In genomic region chr10:133157662-133158436, GRCh38 we compare ENCODE assay signal across 29 cellular contexts. TPM values are rescaled to one million over a fixed set of nuclear protein-coding genes. Genes with fewer than 3 reads are reported as not detected.
DNase-seq lines count a peak whose midpoint lies in the region; ATAC-seq and TF ChIP-seq lines count a peak whose summit lies in the region.
"Had no signal": no experiment of that assay in that cellular context is flagged by ENCODE, and none has a peak within 500 bp of the region (broad histone marks: within the 10 kb centered on the region; RNA-seq: fewer than 3 reads in every experiment).

No MANE protein-coding gene starts in this region.

- TF ChIP-seq CTCF in coronary artery (IDR thresholded peaks at IDR 0.05), result no peak
- TF ChIP-seq CTCF in neural crest cell (conservative IDR thresholded peaks at IDR 0.05), result no peak
- no peak for TF ChIP-seq CTCF in uterus (IDR thresholded peaks at IDR 0.05)

- peak; percentile 34 for DNase-seq in activated CD8-positive, alpha-beta memory T cell treated with anti-CD3 and anti-CD28 coated beads, Interleukin-2, amount 10 ng/mL, durations not matched to agents 7 days and 5 days
- DNase-seq in activated CD8-positive, alpha-beta memory T cell treated with anti-CD3 and anti-CD28 coated beads, Interleukin-2, amount 50 U/mL, for 4 hours, result no peak
- peak; percentile 68 for DNase-seq in coronary artery (ENCODE audit: low spot score)
- no peak for DNase-seq in neural crest cell (ENCODE audit: low read depth, low spot score)
- DNase-seq in uterus, result peak in 1 of 2 donors; percentile 8
- no peak for DNase-seq in HK-2 (ENCODE audit: unreplicated experiment)
- DNase-seq in RKO (ENCODE audit: low spot score), result no peak
- DNase-seq: 8988T; activated CD4-positive, alpha-beta T cell treated with anti-CD3 and anti-CD28 coated beads for 48 hours; CD4-positive, alpha-beta memory T cell; foreskin keratinocyte; Kasumi-1; mesenchymal stem cell; MV-4-11; NCI-H146; NCI-H446; NCI-H82; pancreas; stimulated activated CD4-positive, alpha-beta T cell treated with anti-CD3 and anti-CD28 coated beads, Interleukin-4, amount 100 ng/mL, for 24 hours; WERI-Rb-1 had no signal

- CTCF ChIA-PET in activated CD8-positive, alpha-beta memory T cell treated with anti-CD3 and anti-CD28 coated beads, Interleukin-2, amount 10 ng/mL, durations not matched to agents 7 days and 5 days (lab: Charles Lee), result no interaction called here

- H3K27ac Mint-ChIP-seq in activated CD8-positive, alpha-beta memory T cell treated with anti-CD3 and anti-CD28 coated beads, Interleukin-2, amount 10 ng/mL, durations not matched to agents 7 days and 5 days, result no peak overlapping the region
- H3K27ac Mint-ChIP-seq in neural crest cell (ENCODE audit: unreplicated experiment), result no peak overlapping the region
- H3K27ac Mint-ChIP-seq: activated naive CD4-positive, alpha-beta T cell treated with anti-CD3 and anti-CD28 coated beads, Interleukin-2, amount 50 U/mL, for 72 hours; CD4-positive, alpha-beta memory T cell; stimulated activated effector memory CD8-positive, alpha-beta T cell treated with anti-CD3 and anti-CD28 coated beads, Interleukin-12 subunit alpha, Interleukin-12 subunit beta, amount 100 ng/mL, for 72 hours had no signal

- no peak overlapping the region for H3K4me3 Mint-ChIP-seq in activated CD8-positive, alpha-beta memory T cell treated with anti-CD3 and anti-CD28 coated beads, Interleukin-2, amount 10 ng/mL, durations not matched to agents 7 days and 5 days
- peak overlapping the region; percentile 78 for H3K4me3 Mint-ChIP-seq in neural crest cell

- no peaks in the 10 kb centered on the region for H3K9me3 Mint-ChIP-seq in activated CD8-positive, alpha-beta memory T cell treated with anti-CD3 and anti-CD28 coated beads, Interleukin-2, amount 10 ng/mL, durations not matched to agents 7 days and 5 days (ENCODE audit: low read depth)
- H3K9me3 Mint-ChIP-seq in neural crest cell, result no peaks in the 10 kb centered on the region
- H3K9me3 Mint-ChIP-seq: activated naive CD4-positive, alpha-beta T cell treated with anti-CD3 and anti-CD28 coated beads, Interleukin-2, amount 50 U/mL, for 72 hours; stimulated activated effector memory CD8-positive, alpha-beta T cell treated with anti-CD3 and anti-CD28 coated beads, Interleukin-12 subunit alpha, Interleukin-12 subunit beta, amount 100 ng/mL, for 72 hours had no signal

- no peaks in the 10 kb centered on the region for H3K4me1 Mint-ChIP-seq in activated CD8-positive, alpha-beta memory T cell treated with anti-CD3 and anti-CD28 coated beads, Interleukin-2, amount 10 ng/mL, durations not matched to agents 7 days and 5 days
- no peaks in the 10 kb centered on the region for H3K4me1 Mint-ChIP-seq in neural crest cell
- H3K4me1 Mint-ChIP-seq: stimulated activated effector memory CD8-positive, alpha-beta T cell treated with anti-CD3 and anti-CD28 coated beads, Interleukin-12 subunit alpha, Interleukin-12 subunit beta, amount 100 ng/mL, for 72 hours had no signal

- H3K4me3 ChIP-seq in coronary artery (no peak overlapping the region), uterus (no peak overlapping the region)
- H3K4me3 ChIP-seq: cardiac muscle cell, esophagus muscularis mucosa, pancreas had no signal

- H3K36me3 Mint-ChIP-seq in activated CD8-positive, alpha-beta memory T cell treated with anti-CD3 and anti-CD28 coated beads, Interleukin-2, amount 10 ng/mL, durations not matched to agents 7 days and 5 days, result no peaks in the 10 kb centered on the region
- no peaks in the 10 kb centered on the region for H3K36me3 Mint-ChIP-seq in neural crest cell (ENCODE audit: low read depth)
- H3K36me3 Mint-ChIP-seq: activated naive CD4-positive, alpha-beta T cell treated with anti-CD3 and anti-CD28 coated beads, Interleukin-2, amount 50 U/mL, for 72 hours; CD4-positive, alpha-beta memory T cell; stimulated activated effector memory CD8-positive, alpha-beta T cell treated with anti-CD3 and anti-CD28 coated beads, Interleukin-12 subunit alpha, Interleukin-12 subunit beta, amount 100 ng/mL, for 72 hours had no signal

- ATAC-seq in activated CD8-positive, alpha-beta memory T cell treated with anti-CD3 and anti-CD28 coated beads, Interleukin-2, amount 10 ng/mL, durations not matched to agents 7 days and 5 days, result no peak
- no peak for ATAC-seq in GM21529 (IDR thresholded peaks at IDR 0.05; ENCODE audit: unreplicated experiment)
- ATAC-seq: activated naive CD4-positive, alpha-beta T cell treated with anti-CD3 and anti-CD28 coated beads, Interleukin-2, amount 50 U/mL, for 72 hours; right cardiac atrium; Right ventricle myocardium inferior; stimulated activated effector memory CD8-positive, alpha-beta T cell treated with anti-CD3 and anti-CD28 coated beads, Interleukin-12 subunit alpha, Interleukin-12 subunit beta, amount 100 ng/mL, for 72 hours had no signal

- H3K27ac ChIP-seq in coronary artery, result no peak overlapping the region
- H3K27ac ChIP-seq in uterus, result peak overlapping the region; percentile 59 to 72
- H3K27ac ChIP-seq: cardiac muscle cell, esophagus muscularis mucosa, foreskin keratinocyte, pancreas had no signal

- intact Hi-C loops in uterus (cut with DNase I; ENCODE audit: low total_unique reads), result no loop called here

- TF ChIP-seq POLR2A in uterus (IDR thresholded peaks at IDR 0.05), result no peak

- no peaks in the 10 kb centered on the region for H3K36me3 ChIP-seq in uterus
- H3K36me3 ChIP-seq: cardiac muscle cell, esophagus muscularis mucosa, pancreas, WERI-Rb-1 had no signal

- no peaks in the 10 kb centered on the region for H3K9me3 ChIP-seq in uterus
- H3K9me3 ChIP-seq: esophagus muscularis mucosa, pancreas had no signal

- H3K27me3 ChIP-seq in uterus, result no peaks in the 10 kb centered on the region
- H3K27me3 ChIP-seq: cardiac muscle cell had no signal

- H3K4me1 ChIP-seq in uterus, result peaks cover 0 to 13% of the 10 kb centered on the region in 2 donors
- H3K4me1 ChIP-seq: foreskin keratinocyte had no signal

- H3K27me3 Mint-ChIP-seq in activated CD8-positive, alpha-beta memory T cell treated with anti-CD3 and anti-CD28 coated beads, Interleukin-2, amount 10 ng/mL, durations not matched to agents 7 days and 5 days, result peaks cover 11% of the 10 kb centered on the region
- peaks cover 39% of the 10 kb centered on the region for H3K27me3 Mint-ChIP-seq in neural crest cell (ENCODE audit: low read depth)

RNA-seq across cellular contexts. Expression of gene KNDC1, which starts 2.2 kb away (rescaled TPM):
- total RNA-seq in activated CD8-positive, alpha-beta memory T cell treated with anti-CD3 and anti-CD28 coated beads, Interleukin-2, amount 10 ng/mL, durations not matched to agents 7 days and 5 days, result under 1 TPM in 1 of 2 experiments, not detected in 1; 0.32 TPM
- total RNA-seq in neural crest cell (4.0 and 5.5 TPM in 2 replicates), uterus (10 to 100 TPM in 1 of 4 donors, 1 to 10 TPM in 2, under 1 TPM in 1; under 0.01 to 12.5 (median 5.3) TPM)
- total RNA-seq: OCI-LY7, Right ventricle myocardium inferior, subcutaneous adipose tissue had no signal

Comparison
In these comparisons a context has a peak if more than half of its experiments do, and no peak if none do; other contexts are left out.
1. DNase-seq: peak in activated CD8-positive, alpha-beta memory T cell treated with anti-CD3 and anti-CD28 coated beads, Interleukin-2, amount 10 ng/mL, durations not matched to agents 7 days and 5 days (single experiment) and coronary artery (single experiment); none in activated CD8-positive, alpha-beta memory T cell treated with anti-CD3 and anti-CD28 coated beads, Interleukin-2, amount 50 U/mL, for 4 hours (single experiment), neural crest cell (single experiment), HK-2 (single experiment) and RKO (single experiment).
2. H3K27ac ChIP-seq: peak in uterus (2 of 2); none in coronary artery (0 of 2).